In the genomic region with DNA sequence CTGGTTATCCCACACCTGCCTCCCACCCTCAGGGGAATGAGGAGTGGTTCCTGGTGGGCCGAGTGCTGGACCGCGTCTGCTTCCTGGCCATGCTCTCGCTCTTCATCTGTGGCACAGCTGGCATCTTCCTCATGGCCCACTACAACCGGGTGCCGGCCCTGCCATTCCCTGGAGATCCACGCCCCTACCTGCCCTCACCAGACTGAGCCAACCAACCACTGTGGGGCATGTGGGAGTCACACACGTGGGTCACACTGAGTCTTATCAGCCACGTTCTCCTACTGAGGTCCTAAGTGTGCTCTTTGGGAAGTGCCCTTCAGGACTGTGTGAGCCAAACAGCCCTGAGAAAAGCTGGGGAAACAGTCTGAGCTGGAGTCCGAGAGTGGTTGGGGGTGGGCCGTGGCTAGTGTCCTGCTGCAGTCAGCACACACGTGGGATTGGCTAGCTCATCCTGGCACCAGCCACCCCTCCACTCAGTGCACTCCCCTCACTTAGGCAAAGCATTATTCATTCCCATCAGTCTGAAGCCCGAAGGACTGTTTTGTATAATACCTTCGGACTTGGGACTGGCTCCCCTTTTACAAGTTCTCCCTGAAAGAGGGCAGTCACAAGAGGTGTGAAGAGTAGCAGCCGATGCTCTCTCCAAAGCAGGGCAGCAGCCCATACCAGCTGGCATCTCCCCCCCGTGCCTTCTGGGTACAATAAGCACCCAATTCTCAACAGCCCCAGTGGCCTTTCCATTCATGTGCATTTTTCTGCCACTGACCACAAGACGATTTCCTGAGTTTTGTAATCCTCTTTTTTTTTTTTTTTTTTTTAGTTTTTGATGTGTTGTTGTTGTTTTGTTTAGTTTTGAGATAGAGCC, we compare ENCODE assay signal across 2 cellular contexts.
TF ChIP-seq lines count a peak whose summit lies in the region.

No MANE protein-coding gene starts in this region.

TF ChIP-seq in SK-N-SH, 30 proteins besides CTCF, POLR2A, EP300 and RAD21:
- TF ChIP-seq FOXJ3 (CRISPR knock-in tag; IDR thresholded peaks at IDR 0.05) (no peak), GATA2 (CRISPR knock-in tag; IDR thresholded peaks at IDR 0.05) (no peak), TEAD4 (IDR thresholded peaks at IDR 0.05; ENCODE audit: borderline replicate concordance, insufficient read depth) (no peak), SIN3A (IDR thresholded peaks at IDR 0.05; ENCODE audit: borderline replicate concordance, low read depth, low read length) (no peak), YY1 (IDR thresholded peaks at IDR 0.05; ENCODE audit: low read depth) (no peak), FOSL2 (IDR thresholded peaks at IDR 0.05; ENCODE audit: borderline replicate concordance, low read depth) (no peak), RXRA (IDR thresholded peaks at IDR 0.05; ENCODE audit: borderline replicate concordance, low read depth) (no peak), TCF12 (IDR thresholded peaks at IDR 0.05) (no peak), ELF1 (IDR thresholded peaks at IDR 0.05) (no peak), FOXM1 (IDR thresholded peaks at IDR 0.05; ENCODE audit: low read depth) (no peak)
- TF ChIP-seq, protein P1, sequence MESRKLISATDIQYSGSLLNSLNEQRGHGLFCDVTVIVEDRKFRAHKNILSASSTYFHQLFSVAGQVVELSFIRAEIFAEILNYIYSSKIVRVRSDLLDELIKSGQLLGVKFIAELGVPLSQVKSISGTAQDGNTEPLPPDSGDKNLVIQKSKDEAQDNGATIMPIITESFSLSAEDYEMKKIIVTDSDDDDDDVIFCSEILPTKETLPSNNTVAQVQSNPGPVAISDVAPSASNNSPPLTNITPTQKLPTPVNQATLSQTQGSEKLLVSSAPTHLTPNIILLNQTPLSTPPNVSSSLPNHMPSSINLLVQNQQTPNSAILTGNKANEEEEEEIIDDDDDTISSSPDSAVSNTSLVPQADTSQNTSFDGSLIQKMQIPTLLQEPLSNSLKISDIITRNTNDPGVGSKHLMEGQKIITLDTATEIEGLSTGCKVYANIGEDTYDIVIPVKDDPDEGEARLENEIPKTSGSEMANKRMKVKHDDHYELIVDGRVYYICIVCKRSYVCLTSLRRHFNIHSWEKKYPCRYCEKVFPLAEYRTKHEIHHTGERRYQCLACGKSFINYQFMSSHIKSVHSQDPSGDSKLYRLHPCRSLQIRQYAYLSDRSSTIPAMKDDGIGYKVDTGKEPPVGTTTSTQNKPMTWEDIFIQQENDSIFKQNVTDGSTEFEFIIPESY (IDR thresholded peaks at IDR 0.05; ENCODE audit: borderline replicate concordance, low read depth) = no peak
- TF ChIP-seq, protein P2, sequence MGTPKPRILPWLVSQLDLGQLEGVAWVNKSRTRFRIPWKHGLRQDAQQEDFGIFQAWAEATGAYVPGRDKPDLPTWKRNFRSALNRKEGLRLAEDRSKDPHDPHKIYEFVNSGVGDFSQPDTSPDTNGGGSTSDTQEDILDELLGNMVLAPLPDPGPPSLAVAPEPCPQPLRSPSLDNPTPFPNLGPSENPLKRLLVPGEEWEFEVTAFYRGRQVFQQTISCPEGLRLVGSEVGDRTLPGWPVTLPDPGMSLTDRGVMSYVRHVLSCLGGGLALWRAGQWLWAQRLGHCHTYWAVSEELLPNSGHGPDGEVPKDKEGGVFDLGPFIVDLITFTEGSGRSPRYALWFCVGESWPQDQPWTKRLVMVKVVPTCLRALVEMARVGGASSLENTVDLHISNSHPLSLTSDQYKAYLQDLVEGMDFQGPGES (IDR thresholded peaks at IDR 0.05; ENCODE audit: low read depth, low read length) = no peak

TF ChIP-seq in SK-N-SH treated with all-trans-retinoic acid at 6 μM for 48 hours, 23 proteins besides CTCF, POLR2A, EP300 and RAD21:
- TF ChIP-seq OSR1 (CRISPR knock-in tag; IDR thresholded peaks at IDR 0.05) = no peak
- TF ChIP-seq BACH2 (CRISPR knock-in tag; IDR thresholded peaks at IDR 0.05; ENCODE audit: borderline replicate concordance) = no peak
- TF ChIP-seq, protein P3, sequence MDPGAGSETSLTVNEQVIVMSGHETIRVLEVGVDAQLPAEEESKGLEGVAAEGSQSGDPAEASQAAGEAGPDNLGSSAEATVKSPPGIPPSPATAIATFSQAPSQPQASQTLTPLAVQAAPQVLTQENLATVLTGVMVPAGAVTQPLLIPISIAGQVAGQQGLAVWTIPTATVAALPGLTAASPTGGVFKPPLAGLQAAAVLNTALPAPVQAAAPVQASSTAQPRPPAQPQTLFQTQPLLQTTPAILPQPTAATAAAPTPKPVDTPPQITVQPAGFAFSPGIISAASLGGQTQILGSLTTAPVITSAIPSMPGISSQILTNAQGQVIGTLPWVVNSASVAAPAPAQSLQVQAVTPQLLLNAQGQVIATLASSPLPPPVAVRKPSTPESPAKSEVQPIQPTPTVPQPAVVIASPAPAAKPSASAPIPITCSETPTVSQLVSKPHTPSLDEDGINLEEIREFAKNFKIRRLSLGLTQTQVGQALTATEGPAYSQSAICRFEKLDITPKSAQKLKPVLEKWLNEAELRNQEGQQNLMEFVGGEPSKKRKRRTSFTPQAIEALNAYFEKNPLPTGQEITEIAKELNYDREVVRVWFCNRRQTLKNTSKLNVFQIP (CRISPR knock-in tag; IDR thresholded peaks at IDR 0.05; ENCODE audit: borderline replicate concordance, low read depth) = no peak
- no peak for TF ChIP-seq ESRRG (CRISPR knock-in tag; IDR thresholded peaks at IDR 0.05)
- no peak for TF ChIP-seq ISL1 (CRISPR knock-in tag; IDR thresholded peaks at IDR 0.05)
- no peak for TF ChIP-seq RARB (CRISPR knock-in tag; IDR thresholded peaks at IDR 0.05)
- no peak for TF ChIP-seq ZC3H10 (CRISPR knock-in tag; IDR thresholded peaks at IDR 0.05)
- no peak for TF ChIP-seq ZFP30 (CRISPR knock-in tag; IDR thresholded peaks at IDR 0.05)
- no peak for TF ChIP-seq ZFP3 (CRISPR knock-in tag; IDR thresholded peaks at IDR 0.05)
